26 cellular contexts compared by ENCODE assay signal in the genomic region with DNA sequence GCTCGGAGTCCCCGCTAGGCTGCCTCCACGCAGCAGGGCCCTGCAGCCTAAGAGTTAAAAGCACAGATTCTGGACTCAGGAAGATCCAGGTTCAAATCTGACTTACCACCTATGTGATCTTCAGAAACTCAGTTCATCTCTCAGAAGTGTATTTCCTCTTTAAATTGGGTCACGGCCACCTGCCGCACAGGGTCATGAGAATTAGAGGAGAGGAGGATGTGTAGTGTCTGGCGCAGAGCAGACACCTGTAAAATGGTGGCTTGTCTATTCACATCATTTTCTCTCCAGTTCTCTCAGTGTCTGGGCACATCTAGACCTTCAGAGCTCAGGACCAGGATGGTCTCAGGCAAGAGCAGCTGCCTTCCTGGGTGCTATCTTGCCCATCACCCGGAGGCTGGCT.
"Had no signal": no experiment of that assay in that cellular context is flagged by ENCODE, and none has a peak within 500 bp of the region (broad histone marks: within the 10 kb centered on the region; RNA-seq: fewer than 3 reads in every experiment).

No MANE protein-coding gene starts in this region.

- DNase-seq: activated CD4-positive, alpha-beta memory T cell treated with anti-CD3 and anti-CD28 coated beads, Interleukin-2, amount 10 ng/mL, durations not matched to agents 7 days and 5 days; activated CD4-positive, alpha-beta T cell treated with anti-CD3 and anti-CD28 coated beads for 1 hour; activated CD4-positive, alpha-beta T cell treated with anti-CD3 and anti-CD28 coated beads for 4 hours; activated CD4-positive, alpha-beta T cell treated with anti-CD3 and anti-CD28 coated beads, Interleukin-2, amount 10 ng/mL, durations not matched to agents 7 days and 5 days; activated CD4-positive, alpha-beta T cell treated with anti-CD3 and anti-CD28 coated beads, Interleukin-2, amount 50 U/mL, for 4 hours; activated CD4-positive, CD25-positive, alpha-beta regulatory T cell; activated CD8-positive, alpha-beta memory T cell treated with anti-CD3 and anti-CD28 coated beads, Interleukin-2, amount 50 U/mL, for 48 hours; activated effector memory CD4-positive, alpha-beta T cell treated with Interleukin-2 at 50 U/mL for 16 hours; activated gamma-delta T cell treated with Interleukin-2 at 50 U/mL for 16 hours; activated naive CD4-positive, alpha-beta T cell treated with anti-CD3 and anti-CD28 coated beads, Interleukin-2, amount 50 U/mL, for 16 hours; activated naive CD4-positive, alpha-beta T cell treated with Interleukin-2 at 50 U/mL for 16 hours; activated T-cell treated with anti-CD3 and anti-CD28 coated beads for 4 hours; activated T-cell treated with anti-CD3 and anti-CD28 coated beads, Interleukin-2, amount 50 U/mL, for 24 hours; activated T-cell treated with anti-CD3 and anti-CD28 coated beads, Interleukin-2, amount 50 U/mL, for 72 hours; amniotic stem cell; anterior cingulate cortex; body of pancreas; cortex of kidney; dermis blood vessel endothelial cell; effector CD4-positive, alpha-beta T cell; foreskin fibroblast; head of caudate nucleus; T-helper 1 cell; T-helper 2 cell had no signal

- H3K27ac Mint-ChIP-seq: activated CD4-positive, alpha-beta memory T cell treated with anti-CD3 and anti-CD28 coated beads, Interleukin-2, amount 10 ng/mL, durations not matched to agents 7 days and 5 days; activated CD4-positive, alpha-beta T cell treated with anti-CD3 and anti-CD28 coated beads, Interleukin-2, amount 10 ng/mL, durations not matched to agents 7 days and 5 days; activated naive CD8-positive, alpha-beta T cell; activated T-cell treated with anti-CD3 and anti-CD28 coated beads, Interleukin-2, amount 50 U/mL, for 24 hours; activated T-cell treated with anti-CD3 and anti-CD28 coated beads, Interleukin-2, amount 50 U/mL, for 72 hours had no signal

- H3K9me3 Mint-ChIP-seq: activated CD4-positive, alpha-beta memory T cell treated with anti-CD3 and anti-CD28 coated beads, Interleukin-2, amount 10 ng/mL, durations not matched to agents 7 days and 5 days; activated CD4-positive, alpha-beta T cell treated with anti-CD3 and anti-CD28 coated beads, Interleukin-2, amount 10 ng/mL, durations not matched to agents 7 days and 5 days; activated T-cell treated with anti-CD3 and anti-CD28 coated beads, Interleukin-2, amount 50 U/mL, for 24 hours; activated T-cell treated with anti-CD3 and anti-CD28 coated beads, Interleukin-2, amount 50 U/mL, for 72 hours had no signal

- H3K4me1 Mint-ChIP-seq: activated CD4-positive, alpha-beta memory T cell treated with anti-CD3 and anti-CD28 coated beads, Interleukin-2, amount 10 ng/mL, durations not matched to agents 7 days and 5 days; activated CD4-positive, alpha-beta T cell treated with anti-CD3 and anti-CD28 coated beads, Interleukin-2, amount 10 ng/mL, durations not matched to agents 7 days and 5 days had no signal

- H3K4me3 Mint-ChIP-seq: activated CD4-positive, alpha-beta memory T cell treated with anti-CD3 and anti-CD28 coated beads, Interleukin-2, amount 10 ng/mL, durations not matched to agents 7 days and 5 days; activated CD4-positive, alpha-beta T cell treated with anti-CD3 and anti-CD28 coated beads, Interleukin-2, amount 10 ng/mL, durations not matched to agents 7 days and 5 days; activated naive CD8-positive, alpha-beta T cell; activated T-cell treated with anti-CD3 and anti-CD28 coated beads, Interleukin-2, amount 50 U/mL, for 24 hours; activated T-cell treated with anti-CD3 and anti-CD28 coated beads, Interleukin-2, amount 50 U/mL, for 72 hours had no signal

- H3K27me3 Mint-ChIP-seq: activated CD4-positive, alpha-beta memory T cell treated with anti-CD3 and anti-CD28 coated beads, Interleukin-2, amount 10 ng/mL, durations not matched to agents 7 days and 5 days; activated CD4-positive, alpha-beta T cell treated with anti-CD3 and anti-CD28 coated beads, Interleukin-2, amount 10 ng/mL, durations not matched to agents 7 days and 5 days; activated naive CD8-positive, alpha-beta T cell; activated T-cell treated with anti-CD3 and anti-CD28 coated beads, Interleukin-2, amount 50 U/mL, for 24 hours had no signal

- H3K27ac ChIP-seq: body of pancreas had no signal

- ATAC-seq: activated T-cell treated with anti-CD3 and anti-CD28 coated beads, Interleukin-2, amount 50 U/mL, for 72 hours; body of pancreas; esophagus mucosa had no signal

- H3K36me3 Mint-ChIP-seq: activated naive CD8-positive, alpha-beta T cell had no signal
